ENCODE assay signal across 8 cellular contexts in the genomic region with DNA sequence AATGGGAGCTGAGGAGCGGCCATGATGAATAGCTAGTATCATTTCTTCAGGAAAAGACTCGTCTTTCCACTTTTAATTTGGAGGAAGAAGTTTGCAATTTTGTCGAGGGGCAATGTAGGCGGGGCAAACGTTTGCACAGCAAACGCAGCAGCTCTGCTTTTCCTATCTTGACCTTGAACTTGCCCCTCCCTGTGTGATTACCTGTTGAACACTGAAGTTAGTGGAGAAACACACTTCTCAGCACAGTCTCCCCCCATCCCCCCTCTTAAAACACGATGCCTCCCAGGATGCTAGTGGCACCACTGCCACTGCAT. TPM values are rescaled to one million over a fixed set of nuclear protein-coding genes. Genes with fewer than 3 reads are reported as not detected.
A peak's percentile ranks its signal among the peaks of the same experiment; 100 is the strongest.
DNase-seq lines count a peak whose midpoint lies in the region; ATAC-seq, FAIRE-seq and TF ChIP-seq lines count a peak whose summit lies in the region.

No MANE protein-coding gene starts in this region.

- H3K9me3 Mint-ChIP-seq in Caco-2 (ENCODE audit: unreplicated experiment): no peaks in the 10 kb centered on the region

- H3K4me3 Mint-ChIP-seq in Caco-2 (ENCODE audit: unreplicated experiment): peak overlapping the region; percentile 65

- H3K4me1 ChIP-seq in Caco-2: peaks cover 9% of the 10 kb centered on the region; the same call in 1 of the 2 replicates
- H3K4me1 ChIP-seq in NT2/D1 (ENCODE audit: insufficient read depth, insufficient read length): peaks cover 5% of the 10 kb centered on the region
- peaks cover 8 to 41% (median 13%) of the 10 kb centered on the region in 3 donors for H3K4me1 ChIP-seq in esophagus squamous epithelium
- peaks cover 0 to 21% (median 0%) of the 10 kb centered on the region in 3 donors for H3K4me1 ChIP-seq in pancreas

- WGBS in esophagus squamous epithelium, 2 donors: 41 to 57% methylated on average over 5 to 7 of the region's 7 CpGs
- WGBS in pancreas, 2 donors: 30 to 39% methylated on average over 7 of the region's 7 CpGs

- DNase-seq in Caco-2 (no peak), NT2/D1 (ENCODE audit: low read depth, low spot score) (no peak), esophagus squamous epithelium (lab: John Stamatoyannopoulos, UW) (no peak), pancreas (no peak), DMS79 treated with DMSO at 0.1 percent for 48 hours (lab: John Stamatoyannopoulos, UW) (no peak), SK-N-DZ (ENCODE audit: low spot score) (no peak), activated gamma-delta T cell treated with Interleukin-2 at 50 U/mL for 16 hours (no peak)

- H3K36me3 Mint-ChIP-seq in Caco-2 (ENCODE audit: insufficient read depth, unreplicated experiment): no peaks in the 10 kb centered on the region

- CTCF ChIA-PET in Caco-2 (lab: Charles Lee): no interaction called here

- TF ChIP-seq CTCF in Caco-2 (IDR thresholded peaks at IDR 0.05; ENCODE audit: insufficient read depth in 1 of 2, low read depth in 1 of 2, low read length in 1 of 2, severe bottlenecking in 1 of 2, unreplicated experiment in 1 of 2) (no peak), esophagus squamous epithelium (IDR thresholded peaks at IDR 0.05) (no peak), pancreas (IDR thresholded peaks at IDR 0.05) (peak in 2 of 4 donors; percentile 9 to 35)

- no peaks in the 10 kb centered on the region; the same call in none of the 2 replicates for H3K27me3 ChIP-seq in Caco-2 (replicated peaks; ENCODE audit: control insufficient read depth, insufficient read depth, low read length)
- H3K27me3 ChIP-seq in NT2/D1 (ENCODE audit: insufficient read depth, insufficient read length): peaks cover 52% of the 10 kb centered on the region
- peaks cover 0 to 64% (median 1%) of the 10 kb centered on the region in 4 donors for H3K27me3 ChIP-seq in esophagus squamous epithelium
- H3K27me3 ChIP-seq in pancreas: no peaks in the 10 kb centered on the region

- no TSS peak for BruUV-seq in Caco-2 (replicated peaks; lab: Mats Ljungman, UMichigan)

- no peak for ATAC-seq in pancreas
- ATAC-seq in HG02938 (IDR thresholded peaks at IDR 0.05; ENCODE audit: unreplicated experiment): no peak

- peaks cover 6% of the 10 kb centered on the region for H3K4me1 Mint-ChIP-seq in Caco-2 (ENCODE audit: low read depth, unreplicated experiment)

- POLR2A ChIA-PET in Caco-2 (lab: Charles Lee): no interaction called here

- H3K27ac ChIP-seq in esophagus squamous epithelium (peak overlapping the region in 3 of 4 donors; percentile 53 to 77 (median 74)), pancreas (peak overlapping the region; percentile 85 to 95 (median 94))

- H3K9me3 ChIP-seq in Caco-2: no peaks in the 10 kb centered on the region
- H3K9me3 ChIP-seq in NT2/D1 (ENCODE audit: insufficient read depth, low read length): 0 out of 2 replicates have a peak, but pooled peaks cover 4% of the 10 kb centered on the region
- H3K9me3 ChIP-seq in esophagus squamous epithelium: no peaks in the 10 kb centered on the region
- no peaks in the 10 kb centered on the region for H3K9me3 ChIP-seq in pancreas

- H3K36me3 ChIP-seq in Caco-2 (ENCODE audit: control insufficient read depth, insufficient read depth, low read length): no peaks in the 10 kb centered on the region
- H3K36me3 ChIP-seq in NT2/D1 (ENCODE audit: insufficient read depth, insufficient read length, low read length): peaks cover 12% of the 10 kb centered on the region
- H3K36me3 ChIP-seq in esophagus squamous epithelium: no peaks in the 10 kb centered on the region
- no peaks in the 10 kb centered on the region for H3K36me3 ChIP-seq in pancreas

- no peak for FAIRE-seq in pancreas (lab: Jason Lieb, UNC)

- intact Hi-C loops in Caco-2 (cut with micrococcal nuclease; ENCODE audit: unreplicated experiment): no loop called here
- intact Hi-C loops in esophagus squamous epithelium (cut with DNase I): no loop called here
- intact Hi-C loops in pancreas (cut with DNase I): no loop called here

- H3K9ac ChIP-seq in NT2/D1 (ENCODE audit: insufficient read length, low read depth): peak overlapping the region; percentile 84

- TF ChIP-seq POLR2A in esophagus squamous epithelium (IDR thresholded peaks at IDR 0.05): no peak

- H3K27ac Mint-ChIP-seq in Caco-2 (ENCODE audit: unreplicated experiment): no peak overlapping the region

- peaks cover 31% of the 10 kb centered on the region for H3K27me3 Mint-ChIP-seq in Caco-2 (ENCODE audit: insufficient read depth, unreplicated experiment)

- H3K4me3 ChIP-seq in Caco-2 (ENCODE audit: low read depth, low read length): no peak overlapping the region
- H3K4me3 ChIP-seq in NT2/D1 (ENCODE audit: insufficient read length, low read depth): peak overlapping the region; percentile 74
- peak overlapping the region; percentile 36 to 79 (median 56) for H3K4me3 ChIP-seq in esophagus squamous epithelium
- H3K4me3 ChIP-seq in pancreas: peak overlapping the region in 3 of 4 donors; percentile 64 to 82 (median 65)

RNA-seq across cellular contexts. Expression of gene EPDR1, which starts 0.2 kb away (rescaled TPM):
- total RNA-seq in Caco-2 (2022): 0.25 and 0.39 TPM in 2 replicates
- 1 to 10 TPM; 1.4 to 4.3 (median 3.4) TPM for total RNA-seq in esophagus squamous epithelium
- 10 to 100 TPM in 2 of 6 donors, 1 to 10 TPM in 4; 6.3 to 12.3 (median 8.7) TPM for total RNA-seq in pancreas
- polyA plus RNA-seq in pancreas: 1 to 10 TPM; 2.4 to 5.1 TPM
- 0.38 and 0.59 TPM in 2 replicates for polyA plus RNA-seq in SK-N-DZ (2014; cell fraction: cytosol; rRNA removed)
- 0.05 and 0.59 TPM in 2 replicates for polyA plus RNA-seq in SK-N-DZ (2014; cell fraction: nucleus; rRNA removed)

RNA-seq across cellular contexts. Expression of gene SFRP4, which starts 3.6 kb away (rescaled TPM):
- not detected in 2 replicates for total RNA-seq in Caco-2 (2022)
- total RNA-seq in esophagus squamous epithelium: under 1 TPM in 2 of 4 donors, not detected in 2; 0.21 to 0.57 TPM
- total RNA-seq in pancreas: 10 to 100 TPM in 2 of 6 donors, 1 to 10 TPM in 1, under 1 TPM in 3; 0.47 to 21.3 (median 1.5) TPM
- 1 to 10 TPM in 1 of 2 donors, under 1 TPM in 1; 0.59 to 1.3 TPM for polyA plus RNA-seq in pancreas
- polyA plus RNA-seq in SK-N-DZ (2014; cell fraction: cytosol; rRNA removed): not detected in 2 replicates
- polyA plus RNA-seq in SK-N-DZ (2014; cell fraction: nucleus; rRNA removed): not detected in 2 replicates
